Comparison of ENCODE assay signal across 13 cellular contexts in genomic region chr1:175221548-175222175, GRCh38. TPM values are rescaled to one million over a fixed set of nuclear protein-coding genes. Genes with fewer than 3 reads are reported as not detected.
DNase-seq lines count a peak whose midpoint lies in the region; ATAC-seq and TF ChIP-seq lines count a peak whose summit lies in the region.
"Had no signal": no experiment of that assay in that cellular context is flagged by ENCODE, and none has a peak within 500 bp of the region (broad histone marks: within the 10 kb centered on the region; RNA-seq: fewer than 3 reads in every experiment).

No MANE protein-coding gene starts in this region.

- DNase-seq in EH (ENCODE audit: low read depth) = peak; percentile 19
- DNase-seq in astrocyte of the hippocampus (ENCODE audit: low read depth, low spot score) = peak; percentile 75
- peak; percentile 74 for DNase-seq in hepatocyte (ENCODE audit: low spot score)
- DNase-seq in progenitor cell of endocrine pancreas (ENCODE audit: low spot score, unreplicated experiment) = no peak
- DNase-seq in AG08396 (ENCODE audit: low spot score) = no peak
- DNase-seq in G401 (ENCODE audit: low spot score) = no peak
- DNase-seq: anterior cingulate cortex, foreskin fibroblast had no signal

- H3K4me2 ChIP-seq in hepatocyte = peak overlapping the region; percentile 31

- H3K27ac Mint-ChIP-seq in progenitor cell of endocrine pancreas = no peak overlapping the region

- H3K9me3 ChIP-seq in hepatocyte (ENCODE audit: low read depth) = no peaks in the 10 kb centered on the region
- H3K9me3 ChIP-seq: tibial nerve had no signal

- no peak overlapping the region for H2AFZ ChIP-seq in hepatocyte

- H3K36me3 ChIP-seq in hepatocyte (replicated peaks; ENCODE audit: insufficient read depth, low read depth) = no peaks in the 10 kb centered on the region
- H3K36me3 ChIP-seq: tibial nerve had no signal

- H3K27me3 ChIP-seq in hepatocyte = no peaks in the 10 kb centered on the region
- H3K27me3 ChIP-seq: tibial nerve had no signal

- H3K4me3 Mint-ChIP-seq in progenitor cell of endocrine pancreas (ENCODE audit: low read depth) = no peak overlapping the region
- H3K4me3 Mint-ChIP-seq: B cell had no signal

- no peak for ATAC-seq in SK-N-SH treated with all-trans-retinoic acid at 6 μM for 48 hours
- ATAC-seq in HG03460 (IDR thresholded peaks at IDR 0.05; ENCODE audit: unreplicated experiment) = no peak

- in situ Hi-C loops in G401 (cut with HindIII; ENCODE audit: low sequenced_read_pairs) = no loop called here

- H3K4me1 ChIP-seq in hepatocyte (ENCODE audit: insufficient read depth) = peaks cover 20% of the 10 kb centered on the region

- no peaks in the 10 kb centered on the region for H3K36me3 Mint-ChIP-seq in progenitor cell of endocrine pancreas (ENCODE audit: insufficient read depth)

- H3K27ac ChIP-seq in hepatocyte = no peak overlapping the region
- H3K27ac ChIP-seq: SK-N-MC had no signal

- H3K9me3 Mint-ChIP-seq in progenitor cell of endocrine pancreas (ENCODE audit: low read depth) = no peaks in the 10 kb centered on the region

- H3K79me2 ChIP-seq in hepatocyte = no peaks in the 10 kb centered on the region

- 39% methylated on average over 10 of the region's 10 CpGs for WGBS in hepatocyte (ENCODE audit: low lambda C conversion rate, missing lambda C conversion rate)

- H3K4me3 ChIP-seq in hepatocyte = no peak overlapping the region
- H3K4me3 ChIP-seq: SK-N-MC, tibial nerve had no signal

- peaks cover 8% of the 10 kb centered on the region for H3K27me3 Mint-ChIP-seq in progenitor cell of endocrine pancreas
- H3K27me3 Mint-ChIP-seq: B cell had no signal

- no peaks in the 10 kb centered on the region for H3K9me2 ChIP-seq in hepatocyte (replicated peaks; ENCODE audit: insufficient read depth)

- peak; percentile 35 for TF ChIP-seq CTCF in hepatocyte (IDR thresholded peaks at IDR 0.05; ENCODE audit: poor library complexity)
- TF ChIP-seq CTCF in progenitor cell of endocrine pancreas (IDR thresholded peaks at IDR 0.05; ENCODE audit: unreplicated experiment) = peak; percentile 16

- H4K20me1 ChIP-seq in hepatocyte (ENCODE audit: insufficient read depth, poor library complexity, severe bottlenecking) = no peaks in the 10 kb centered on the region

- peaks cover 5% of the 10 kb centered on the region for H3K4me1 Mint-ChIP-seq in progenitor cell of endocrine pancreas (ENCODE audit: low read depth)

TF ChIP-seq in SK-N-SH treated with all-trans-retinoic acid at 6 μM for 48 hours, 23 proteins besides CTCF, POLR2A, EP300 and RAD21:
- TF ChIP-seq, protein P1, sequence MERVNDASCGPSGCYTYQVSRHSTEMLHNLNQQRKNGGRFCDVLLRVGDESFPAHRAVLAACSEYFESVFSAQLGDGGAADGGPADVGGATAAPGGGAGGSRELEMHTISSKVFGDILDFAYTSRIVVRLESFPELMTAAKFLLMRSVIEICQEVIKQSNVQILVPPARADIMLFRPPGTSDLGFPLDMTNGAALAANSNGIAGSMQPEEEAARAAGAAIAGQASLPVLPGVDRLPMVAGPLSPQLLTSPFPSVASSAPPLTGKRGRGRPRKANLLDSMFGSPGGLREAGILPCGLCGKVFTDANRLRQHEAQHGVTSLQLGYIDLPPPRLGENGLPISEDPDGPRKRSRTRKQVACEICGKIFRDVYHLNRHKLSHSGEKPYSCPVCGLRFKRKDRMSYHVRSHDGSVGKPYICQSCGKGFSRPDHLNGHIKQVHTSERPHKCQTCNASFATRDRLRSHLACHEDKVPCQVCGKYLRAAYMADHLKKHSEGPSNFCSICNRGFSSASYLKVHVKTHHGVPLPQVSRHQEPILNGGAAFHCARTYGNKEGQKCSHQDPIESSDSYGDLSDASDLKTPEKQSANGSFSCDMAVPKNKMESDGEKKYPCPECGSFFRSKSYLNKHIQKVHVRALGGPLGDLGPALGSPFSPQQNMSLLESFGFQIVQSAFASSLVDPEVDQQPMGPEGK (CRISPR knock-in tag; IDR thresholded peaks at IDR 0.05; ENCODE audit: borderline replicate concordance) = no peak
- TF ChIP-seq ZC3H10 (CRISPR knock-in tag; IDR thresholded peaks at IDR 0.05) = no peak
- no peak for TF ChIP-seq ZFP30 (CRISPR knock-in tag; IDR thresholded peaks at IDR 0.05)
- TF ChIP-seq BACH2 (CRISPR knock-in tag; IDR thresholded peaks at IDR 0.05; ENCODE audit: borderline replicate concordance) = no peak
- TF ChIP-seq ZNF565 (CRISPR knock-in tag; conservative IDR thresholded peaks at IDR 0.05; ENCODE audit: low read depth) = no peak
- no peak for TF ChIP-seq TOX (CRISPR knock-in tag; IDR thresholded peaks at IDR 0.05; ENCODE audit: borderline replicate concordance)
- TF ChIP-seq PPARA (CRISPR knock-in tag; IDR thresholded peaks at IDR 0.05; ENCODE audit: borderline replicate concordance) = no peak
- TF ChIP-seq, protein P2, sequence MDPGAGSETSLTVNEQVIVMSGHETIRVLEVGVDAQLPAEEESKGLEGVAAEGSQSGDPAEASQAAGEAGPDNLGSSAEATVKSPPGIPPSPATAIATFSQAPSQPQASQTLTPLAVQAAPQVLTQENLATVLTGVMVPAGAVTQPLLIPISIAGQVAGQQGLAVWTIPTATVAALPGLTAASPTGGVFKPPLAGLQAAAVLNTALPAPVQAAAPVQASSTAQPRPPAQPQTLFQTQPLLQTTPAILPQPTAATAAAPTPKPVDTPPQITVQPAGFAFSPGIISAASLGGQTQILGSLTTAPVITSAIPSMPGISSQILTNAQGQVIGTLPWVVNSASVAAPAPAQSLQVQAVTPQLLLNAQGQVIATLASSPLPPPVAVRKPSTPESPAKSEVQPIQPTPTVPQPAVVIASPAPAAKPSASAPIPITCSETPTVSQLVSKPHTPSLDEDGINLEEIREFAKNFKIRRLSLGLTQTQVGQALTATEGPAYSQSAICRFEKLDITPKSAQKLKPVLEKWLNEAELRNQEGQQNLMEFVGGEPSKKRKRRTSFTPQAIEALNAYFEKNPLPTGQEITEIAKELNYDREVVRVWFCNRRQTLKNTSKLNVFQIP (CRISPR knock-in tag; IDR thresholded peaks at IDR 0.05; ENCODE audit: borderline replicate concordance, low read depth) = no peak
- no peak for TF ChIP-seq TCF4 (CRISPR knock-in tag; IDR thresholded peaks at IDR 0.05; ENCODE audit: borderline replicate concordance)
- TF ChIP-seq ISL1 (CRISPR knock-in tag; IDR thresholded peaks at IDR 0.05) = no peak
- TF ChIP-seq CSDC2 (CRISPR knock-in tag; IDR thresholded peaks at IDR 0.05) = no peak
- no peak for TF ChIP-seq ESRRG (CRISPR knock-in tag; IDR thresholded peaks at IDR 0.05)
- TF ChIP-seq, protein P3, sequence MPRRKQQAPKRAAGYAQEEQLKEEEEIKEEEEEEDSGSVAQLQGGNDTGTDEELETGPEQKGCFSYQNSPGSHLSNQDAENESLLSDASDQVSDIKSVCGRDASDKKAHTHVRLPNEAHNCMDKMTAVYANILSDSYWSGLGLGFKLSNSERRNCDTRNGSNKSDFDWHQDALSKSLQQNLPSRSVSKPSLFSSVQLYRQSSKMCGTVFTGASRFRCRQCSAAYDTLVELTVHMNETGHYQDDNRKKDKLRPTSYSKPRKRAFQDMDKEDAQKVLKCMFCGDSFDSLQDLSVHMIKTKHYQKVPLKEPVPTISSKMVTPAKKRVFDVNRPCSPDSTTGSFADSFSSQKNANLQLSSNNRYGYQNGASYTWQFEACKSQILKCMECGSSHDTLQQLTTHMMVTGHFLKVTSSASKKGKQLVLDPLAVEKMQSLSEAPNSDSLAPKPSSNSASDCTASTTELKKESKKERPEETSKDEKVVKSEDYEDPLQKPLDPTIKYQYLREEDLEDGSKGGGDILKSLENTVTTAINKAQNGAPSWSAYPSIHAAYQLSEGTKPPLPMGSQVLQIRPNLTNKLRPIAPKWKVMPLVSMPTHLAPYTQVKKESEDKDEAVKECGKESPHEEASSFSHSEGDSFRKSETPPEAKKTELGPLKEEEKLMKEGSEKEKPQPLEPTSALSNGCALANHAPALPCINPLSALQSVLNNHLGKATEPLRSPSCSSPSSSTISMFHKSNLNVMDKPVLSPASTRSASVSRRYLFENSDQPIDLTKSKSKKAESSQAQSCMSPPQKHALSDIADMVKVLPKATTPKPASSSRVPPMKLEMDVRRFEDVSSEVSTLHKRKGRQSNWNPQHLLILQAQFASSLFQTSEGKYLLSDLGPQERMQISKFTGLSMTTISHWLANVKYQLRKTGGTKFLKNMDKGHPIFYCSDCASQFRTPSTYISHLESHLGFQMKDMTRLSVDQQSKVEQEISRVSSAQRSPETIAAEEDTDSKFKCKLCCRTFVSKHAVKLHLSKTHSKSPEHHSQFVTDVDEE (CRISPR knock-in tag; IDR thresholded peaks at IDR 0.05) = no peak
- TF ChIP-seq GLIS3 (CRISPR knock-in tag; IDR thresholded peaks at IDR 0.05) = no peak
- no peak for TF ChIP-seq ARNTL (CRISPR knock-in tag; IDR thresholded peaks at IDR 0.05; ENCODE audit: borderline replicate concordance, low read depth)
- TF ChIP-seq SNAI2 (CRISPR knock-in tag; IDR thresholded peaks at IDR 0.05) = no peak

RNA-seq across cellular contexts. Expression of gene KIAA0040, which starts 29.1 kb away (rescaled TPM):
- total RNA-seq in hepatocyte (8.1 and 8.3 TPM in 2 replicates), progenitor cell of endocrine pancreas (2.4 and 2.8 TPM in 2 replicates)
- polyA plus RNA-seq in hepatocyte = 4.5 and 7.1 TPM in 2 replicates
- not detected in 2 replicates for total RNA-seq in G401 (2014; rRNA removed; shearing (Covaris generic))

Comparison
In these comparisons a context has a peak if more than half of its experiments do, and no peak if none do; other contexts are left out.
1. DNase-seq: peak in EH (single experiment), astrocyte of the hippocampus (single experiment) and hepatocyte (single experiment); none in progenitor cell of endocrine pancreas (single experiment), AG08396 (single experiment) and G401 (single experiment).